Comparison of ENCODE assay signal across 26 cellular contexts in the genomic region with DNA sequence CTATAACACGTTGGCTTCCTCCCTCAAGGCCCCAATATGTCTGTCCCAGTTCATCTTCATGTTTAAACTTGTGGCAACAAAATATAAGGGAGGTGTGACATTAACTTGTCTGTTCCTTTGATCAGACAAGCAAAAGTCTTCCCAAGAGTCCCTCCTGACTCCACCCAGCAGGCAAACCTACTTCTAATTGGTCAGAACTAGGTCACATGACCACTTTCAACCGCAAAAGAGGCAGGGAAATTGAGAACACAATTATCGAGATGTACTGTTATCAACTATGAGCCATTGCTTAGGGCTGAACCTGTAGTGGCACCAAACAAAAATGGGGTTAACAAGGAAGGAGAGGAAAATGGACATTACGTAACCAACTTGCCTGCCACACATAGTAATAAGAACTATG.
"Had no signal": no experiment of that assay in that cellular context is flagged by ENCODE, and none has a peak within 500 bp of the region (broad histone marks: within the 10 kb centered on the region; RNA-seq: fewer than 3 reads in every experiment).

No MANE protein-coding gene starts in this region.

- H3K9ac ChIP-seq: parathyroid adenoma had no signal

- H3K4me3 ChIP-seq: ovary, psoas muscle, right lobe of liver, sigmoid colon, stomach, thoracic aorta, thyroid gland, tibial nerve, upper lobe of left lung, uterus had no signal

- H3K27ac ChIP-seq: neutrophil, ovary, parathyroid adenoma, psoas muscle, right lobe of liver, sigmoid colon, stomach, thoracic aorta, thyroid gland, tibial nerve, upper lobe of left lung, uterus had no signal

- H3K36me3 ChIP-seq: neutrophil, ovary, right lobe of liver, sigmoid colon, stomach, thoracic aorta, thyroid gland, tibial nerve, upper lobe of left lung, uterus had no signal

- H3K9me3 ChIP-seq: neutrophil, ovary, psoas muscle, right lobe of liver, sigmoid colon, thoracic aorta, thyroid gland, tibial nerve, upper lobe of left lung, uterus had no signal

- H3K79me2 ChIP-seq: parathyroid adenoma had no signal

- DNase-seq: naive B cell; naive thymus-derived CD8-positive, alpha-beta T cell; nephron progenitor cell; nucleus accumbens; ovary; posterior cingulate gyrus; psoas muscle; right cardiac atrium; right lobe of liver; sigmoid colon; small intestine; stimulated activated CD4-positive, alpha-beta T cell treated with anti-CD3 and anti-CD28 coated beads, Interleukin-15, amount 100 ng/mL, for 24 hours; stimulated activated CD4-positive, alpha-beta T cell treated with anti-CD3 and anti-CD28 coated beads, Interleukin-4, amount 100 ng/mL, for 1 hour; stimulated activated naive B cell treated with anti-CD40 and anti-IgM and Interleukin-4, amounts not matched to agents 10 μg/mL and 1 μg/mL and 100 μg/mL, for 72 hours; stimulated activated naive CD4-positive, alpha-beta T cell treated with Interleukin-2 at 50 U/mL for 16 hours; stomach; thyroid gland; trophoblast cell; upper lobe of left lung; uterus had no signal

- ATAC-seq: naive thymus-derived CD8-positive, alpha-beta T cell; natural killer cell treated with Interleukin-12 subunit alpha and Interleukin-12 subunit beta and Interleukin-15 and Interleukin-18, amount 100 ng/mL, for 72 hours; psoas muscle; right cardiac atrium; right lobe of liver; stimulated activated effector memory CD8-positive, alpha-beta T cell treated with anti-CD3 and anti-CD28 coated beads, Interleukin-12 subunit alpha, Interleukin-12 subunit beta, amount 100 ng/mL, for 72 hours; stimulated activated naive B cell treated with anti-CD40 and anti-IgM and Interleukin-4, amounts not matched to agents 10 μg/mL and 1 μg/mL and 100 μg/mL, for 72 hours had no signal

- H3K4me1 ChIP-seq: parathyroid adenoma, sigmoid colon, stomach, thyroid gland, upper lobe of left lung, uterus had no signal

- H3K27me3 ChIP-seq: neutrophil, ovary, right lobe of liver, sigmoid colon, stomach, thyroid gland, tibial nerve, upper lobe of left lung, uterus had no signal

- H2AFZ ChIP-seq: parathyroid adenoma had no signal
